ENCODE assay signal across 8 cellular contexts in genomic region chr5:141560725-141561483, GRCh38. TPM values are rescaled to one million over a fixed set of nuclear protein-coding genes. Genes with fewer than 3 reads are reported as not detected.
A peak's percentile ranks its signal among the peaks of the same experiment; 100 is the strongest.
DNase-seq lines count a peak whose midpoint lies in the region; ATAC-seq and TF ChIP-seq lines count a peak whose summit lies in the region.

No MANE protein-coding gene starts in this region.

- POLR2A ChIA-PET in activated CD4-positive, alpha-beta T cell treated with anti-CD3 and anti-CD28 coated beads for 36 hours (lab: Charles Lee) = no interaction called here

- H3K4me1 ChIP-seq in endocrine pancreas (ENCODE audit: control insufficient read depth, insufficient read depth, low read length) (peaks cover 8% of the 10 kb centered on the region), right lobe of liver (peaks cover 0 to 31% (median 11%) of the 10 kb centered on the region in 4 donors)

- H3K27me3 ChIP-seq in endocrine pancreas (ENCODE audit: control insufficient read depth, insufficient read depth, low read length) (no peaks in the 10 kb centered on the region), right lobe of liver (no peaks in the 10 kb centered on the region)

- H3K4me1 Mint-ChIP-seq in activated CD4-positive, alpha-beta T cell treated with anti-CD3 and anti-CD28 coated beads for 36 hours = peaks cover 50% of the 10 kb centered on the region

- ATAC-seq in right lobe of liver (peak; percentile 74 to 80 (median 78)), HG03439 (IDR thresholded peaks at IDR 0.05; ENCODE audit: unreplicated experiment) (no peak)
- ATAC-seq in activated CD4-positive, alpha-beta T cell treated with anti-CD3 and anti-CD28 coated beads for 36 hours = no peak

- TF ChIP-seq CTCF in right lobe of liver (IDR thresholded peaks at IDR 0.05) = peak; percentile 70 to 83 (median 73)

- H3K4me3 ChIP-seq in endocrine pancreas (ENCODE audit: control insufficient read depth, insufficient read depth, low read length) (peak overlapping the region; percentile 62), right lobe of liver (no peak overlapping the region)

- TF ChIP-seq POLR2A in right lobe of liver (IDR thresholded peaks at IDR 0.05) = peak; percentile 56

- H3K9me3 Mint-ChIP-seq in activated CD4-positive, alpha-beta T cell treated with anti-CD3 and anti-CD28 coated beads for 36 hours (ENCODE audit: low read depth) = no peaks in the 10 kb centered on the region

- H3K27ac ChIP-seq in right lobe of liver (peak overlapping the region; percentile 75 to 82 (median 76)), temporal lobe (ENCODE audit: low read depth, low read length) (peak overlapping the region; percentile 90)

- intact Hi-C loops in right lobe of liver (cut with DNase I) = no loop called here
- intact Hi-C loops in activated CD4-positive, alpha-beta T cell treated with anti-CD3 and anti-CD28 coated beads for 36 hours (cut with DNase I, micrococcal nuclease) = loop anchor here (5.0 kb wide), 3 partner anchors 239 to 364 kb away; partner anchors contain the start of genes PCDHB11 (in 1 of the 2), PCDHB14 (in 1 of the 2) and TAF7 (in 1 of the 2)

- no peak overlapping the region for H3K9ac ChIP-seq in endocrine pancreas (ENCODE audit: control insufficient read depth, insufficient read depth, low read length)

- WGBS in right lobe of liver (ENCODE audit: insufficient coverage, low coverage, low lambda C conversion rate, missing lambda C conversion rate) = 20% methylated on average over 9 of the region's 9 CpGs

- no peak overlapping the region for H3K4me3 Mint-ChIP-seq in activated CD4-positive, alpha-beta T cell treated with anti-CD3 and anti-CD28 coated beads for 36 hours

- CTCF ChIA-PET in activated CD4-positive, alpha-beta T cell treated with anti-CD3 and anti-CD28 coated beads for 36 hours (lab: Charles Lee) = interaction anchor here (1.0 to 1.6 kb wide), 2 partner anchors 61 to 130 kb away, joined by 3 to 4 read pairs; no protein-coding TSS in a partner anchor

- peak; percentile 80 for DNase-seq in AG08396 (ENCODE audit: low spot score)
- DNase-seq in HPDE6-E6E7 (ENCODE audit: extremely low spot score) = peak; percentile 83
- DNase-seq in right lobe of liver = peak; percentile 62 to 82 (median 63)
- no peak for DNase-seq in activated CD4-positive, alpha-beta T cell treated with anti-CD3 and anti-CD28 coated beads for 36 hours

- H3K27me3 Mint-ChIP-seq in activated CD4-positive, alpha-beta T cell treated with anti-CD3 and anti-CD28 coated beads for 36 hours = no peaks in the 10 kb centered on the region

- no peaks in the 10 kb centered on the region for H3K9me3 ChIP-seq in endocrine pancreas (ENCODE audit: control insufficient read depth, low read length)
- no peaks in the 10 kb centered on the region for H3K9me3 ChIP-seq in right lobe of liver

- H3K27ac Mint-ChIP-seq in activated CD4-positive, alpha-beta T cell treated with anti-CD3 and anti-CD28 coated beads for 36 hours = no peak overlapping the region

- H3K36me3 ChIP-seq in endocrine pancreas (ENCODE audit: control insufficient read depth, insufficient read depth, low read length) = no peaks in the 10 kb centered on the region
- H3K36me3 ChIP-seq in right lobe of liver = peaks cover 0 to 15% (median 4%) of the 10 kb centered on the region in 4 donors

- H3K36me3 Mint-ChIP-seq in activated CD4-positive, alpha-beta T cell treated with anti-CD3 and anti-CD28 coated beads for 36 hours (ENCODE audit: low read depth) = peaks cover 64% of the 10 kb centered on the region

TF ChIP-seq in PFSK-1, 5 proteins besides CTCF, POLR2A, EP300 and RAD21:
- TF ChIP-seq SIN3A (IDR thresholded peaks at IDR 0.05; ENCODE audit: borderline replicate concordance, insufficient read depth, low read length) = no peak
- TF ChIP-seq TAF1 (IDR thresholded peaks at IDR 0.05; ENCODE audit: borderline replicate concordance, insufficient read depth, low read length) = peak; percentile 63; the same call in 1 of the 2 replicates

RNA-seq across cellular contexts. Expression of gene DIAPH1, which starts 57.9 kb away (rescaled TPM):
- 33.7 TPM for polyA plus RNA-seq in PFSK-1 (2012; ENCODE audit: insufficient read length, low read depth)
- 100 to 1,000 TPM in 4 of 6 experiments, 10 to 100 TPM in 2; 93.7 to 114 (median 107) TPM for total RNA-seq in right lobe of liver
- total RNA-seq in temporal lobe = 25.8 TPM
- 100 to 1,000 TPM; 185 to 212 TPM for total RNA-seq in activated CD4-positive, alpha-beta T cell treated with anti-CD3 and anti-CD28 coated beads for 36 hours

Comparison
In these comparisons a context has a peak if more than half of its experiments do, and no peak if none do; other contexts are left out.
1. ATAC-seq: peak in right lobe of liver (4 of 4); none in HG03439 (single experiment) and activated CD4-positive, alpha-beta T cell treated with anti-CD3 and anti-CD28 coated beads for 36 hours (single experiment).
2. intact Hi-C loops: an anchor here in activated CD4-positive, alpha-beta T cell treated with anti-CD3 and anti-CD28 coated beads for 36 hours (5.0 kb wide); none called in right lobe of liver.